Comparison of ENCODE assay signal across 18 cellular contexts in genomic region chr3:1677576-1678164, GRCh38.
"Had no signal": no experiment of that assay in that cellular context is flagged by ENCODE, and none has a peak within 500 bp of the region (broad histone marks: within the 10 kb centered on the region; RNA-seq: fewer than 3 reads in every experiment).

No MANE protein-coding gene starts in this region.

- DNase-seq: activated CD4-positive, alpha-beta T cell treated with anti-CD3 and anti-CD28 coated beads, Interleukin-2, amount 10 ng/mL, durations not matched to agents 24 days and 14 days; activated CD8-positive, alpha-beta T cell treated with anti-CD3 and anti-CD28 coated beads, Interleukin-2, amount 10 ng/mL, durations not matched to agents 7 days and 5 days; activated naive CD4-positive, alpha-beta T cell treated with Interleukin-2 at 50 U/mL for 16 hours; activated naive CD8-positive, alpha-beta T cell treated with anti-CD3 and anti-CD28 coated beads, Interleukin-2, amount 10 ng/mL, durations not matched to agents 7 days and 5 days; activated T-cell treated with anti-CD3 and anti-CD28 coated beads, Interleukin-2, amount 50 U/mL, for 24 hours; body of pancreas; foreskin keratinocyte; midbrain; occipital lobe; stimulated activated naive CD8-positive, alpha-beta T cell treated with anti-CD3 and anti-CD28 coated beads, Interleukin-15, amount 100 ng/mL, for 72 hours; T1000; transverse colon had no signal

- H3K27me3 Mint-ChIP-seq: activated CD4-positive, alpha-beta T cell treated with anti-CD3 and anti-CD28 coated beads, Interleukin-2, amount 10 ng/mL, durations not matched to agents 24 days and 14 days; activated naive CD8-positive, alpha-beta T cell treated with anti-CD3 and anti-CD28 coated beads, Interleukin-2, amount 10 ng/mL, durations not matched to agents 7 days and 5 days; activated T-cell treated with anti-CD3 and anti-CD28 coated beads, Interleukin-2, amount 50 U/mL, for 24 hours; stimulated activated naive CD8-positive, alpha-beta T cell treated with anti-CD3 and anti-CD28 coated beads, Interleukin-15, amount 100 ng/mL, for 72 hours had no signal

- H3K27ac Mint-ChIP-seq: activated CD4-positive, alpha-beta T cell treated with anti-CD3 and anti-CD28 coated beads, Interleukin-2, amount 10 ng/mL, durations not matched to agents 24 days and 14 days; activated CD8-positive, alpha-beta T cell treated with anti-CD3 and anti-CD28 coated beads, Interleukin-2, amount 10 ng/mL, durations not matched to agents 7 days and 5 days; activated naive CD8-positive, alpha-beta T cell treated with anti-CD3 and anti-CD28 coated beads, Interleukin-2, amount 10 ng/mL, durations not matched to agents 7 days and 5 days; activated T-cell treated with anti-CD3 and anti-CD28 coated beads, Interleukin-2, amount 50 U/mL, for 24 hours; activated T-helper 2 cell treated with anti-CD3 and anti-CD28 coated beads, Interferon-gamma antibody, Interleukin-2, Interleukin-4, amounts not matched to agents 10 μg/mL and 5 μg/mL and 100 μg/mL, durations not matched to agents 14 hours and 24 hours and 36 hours; nephron; stimulated activated naive CD8-positive, alpha-beta T cell treated with anti-CD3 and anti-CD28 coated beads, Interleukin-15, amount 100 ng/mL, for 72 hours had no signal

- H3K36me3 Mint-ChIP-seq: activated naive CD8-positive, alpha-beta T cell treated with anti-CD3 and anti-CD28 coated beads, Interleukin-2, amount 10 ng/mL, durations not matched to agents 7 days and 5 days had no signal

- H3K4me1 Mint-ChIP-seq: activated CD4-positive, alpha-beta T cell treated with anti-CD3 and anti-CD28 coated beads, Interleukin-2, amount 10 ng/mL, durations not matched to agents 24 days and 14 days; activated naive CD8-positive, alpha-beta T cell treated with anti-CD3 and anti-CD28 coated beads, Interleukin-2, amount 10 ng/mL, durations not matched to agents 7 days and 5 days; nephron; stimulated activated naive CD8-positive, alpha-beta T cell treated with anti-CD3 and anti-CD28 coated beads, Interleukin-15, amount 100 ng/mL, for 72 hours had no signal

- ATAC-seq: activated CD8-positive, alpha-beta T cell treated with anti-CD3 and anti-CD28 coated beads, Interleukin-2, amount 10 ng/mL, durations not matched to agents 7 days and 5 days; body of pancreas; foreskin keratinocyte; stimulated activated naive CD8-positive, alpha-beta T cell treated with anti-CD3 and anti-CD28 coated beads, Interleukin-15, amount 100 ng/mL, for 72 hours had no signal

- H3K4me3 ChIP-seq: body of pancreas, lung, right atrium auricular region, suprapubic skin, transverse colon, vagina had no signal

- H3K4me3 Mint-ChIP-seq: activated CD4-positive, alpha-beta T cell treated with anti-CD3 and anti-CD28 coated beads, Interleukin-2, amount 10 ng/mL, durations not matched to agents 24 days and 14 days; activated CD8-positive, alpha-beta T cell treated with anti-CD3 and anti-CD28 coated beads, Interleukin-2, amount 10 ng/mL, durations not matched to agents 7 days and 5 days; activated naive CD8-positive, alpha-beta T cell treated with anti-CD3 and anti-CD28 coated beads, Interleukin-2, amount 10 ng/mL, durations not matched to agents 7 days and 5 days; activated T-cell treated with anti-CD3 and anti-CD28 coated beads, Interleukin-2, amount 50 U/mL, for 24 hours; nephron; stimulated activated naive CD8-positive, alpha-beta T cell treated with anti-CD3 and anti-CD28 coated beads, Interleukin-15, amount 100 ng/mL, for 72 hours had no signal
